In genomic region chr12:8037947-8038346, GRCh38 we compare ENCODE assay signal across 8 cellular contexts. TPM values are rescaled to one million over a fixed set of nuclear protein-coding genes. Genes with fewer than 3 reads are reported as not detected.
DNase-seq lines count a peak whose midpoint lies in the region; ATAC-seq and TF ChIP-seq lines count a peak whose summit lies in the region.
"Had no signal": no experiment of that assay in that cellular context is flagged by ENCODE, and none has a peak within 500 bp of the region (broad histone marks: within the 10 kb centered on the region; RNA-seq: fewer than 3 reads in every experiment).

No MANE protein-coding gene starts in this region.

- DNase-seq in GM23248 (no peak), NCI-H69 (lab: John Stamatoyannopoulos, UW) (peak; percentile 17), endothelial cell (ENCODE audit: low spot score) (no peak), prostate gland (ENCODE audit: low spot score) (no peak), OCI-M2 (lab: John Stamatoyannopoulos, UW; ENCODE audit: unreplicated experiment) (no peak), NCI-H2227 (lab: John Stamatoyannopoulos, UW; ENCODE audit: unreplicated experiment) (no peak)

- H3K27me3 ChIP-seq in GM23248 (replicated peaks; ENCODE audit: insufficient read depth) (no peaks in the 10 kb centered on the region), prostate gland (replicated peaks; ENCODE audit: insufficient read depth) (no peaks in the 10 kb centered on the region)

- TF ChIP-seq POLR2A in prostate gland (IDR thresholded peaks at IDR 0.05) = no peak

- ATAC-seq in HG03135 (IDR thresholded peaks at IDR 0.05; ENCODE audit: unreplicated experiment) = no peak

- peaks cover 80% of the 10 kb centered on the region for H3K79me2 ChIP-seq in GM23248 (ENCODE audit: insufficient read depth)

- peaks cover 59% of the 10 kb centered on the region for H3K4me1 Mint-ChIP-seq in endothelial cell (ENCODE audit: unreplicated experiment)

- H3K27me3 Mint-ChIP-seq in endothelial cell (ENCODE audit: unreplicated experiment) = peaks cover 11% of the 10 kb centered on the region

- H3K27ac Mint-ChIP-seq in endothelial cell (ENCODE audit: unreplicated experiment) = no peak overlapping the region

- intact Hi-C loops in prostate gland (cut with DNase I) = no loop called here

- TF ChIP-seq CTCF in endothelial cell (IDR thresholded peaks at IDR 0.05; ENCODE audit: unreplicated experiment) = no peak
- TF ChIP-seq CTCF in prostate gland (IDR thresholded peaks at IDR 0.05) = no peak

- WGBS in GM23248 (ENCODE audit: low coverage in 1 of 2, low lambda C conversion rate in 2 of 2, missing lambda C conversion rate in 2 of 2), 2 experiments = 49 to 50% methylated on average over 6 of the region's 6 CpGs
- 32% methylated on average over 6 of the region's 6 CpGs for WGBS in prostate gland

- no peaks in the 10 kb centered on the region for H3K9me3 Mint-ChIP-seq in endothelial cell (ENCODE audit: unreplicated experiment)

- peaks cover 24% of the 10 kb centered on the region for H3K36me3 Mint-ChIP-seq in endothelial cell (ENCODE audit: low read depth, unreplicated experiment)

- H3K9me2 ChIP-seq in GM23248 (ENCODE audit: insufficient read depth) = no peaks in the 10 kb centered on the region

- 0 out of 2 replicates have a peak overlapping the region, but pooled peaks have one; percentile 59 for H3K9ac ChIP-seq in GM23248

- H3K4me3 Mint-ChIP-seq in endothelial cell (ENCODE audit: unreplicated experiment) = peak overlapping the region; percentile 81

- H3K4me3 ChIP-seq in GM23248 = no peak overlapping the region
- no peak overlapping the region for H3K4me3 ChIP-seq in prostate gland

- H3K36me3 ChIP-seq in GM23248 (ENCODE audit: low read depth) = peaks cover 22% of the 10 kb centered on the region; the same call in 1 of the 2 replicates
- H3K36me3 ChIP-seq in prostate gland = no peaks in the 10 kb centered on the region

- H3K27ac ChIP-seq in GM23248 (peak overlapping the region; percentile 58), prostate gland (peak overlapping the region; percentile 17 to 45)

- peaks cover 40% of the 10 kb centered on the region for H3F3A ChIP-seq in GM23248 (ENCODE audit: insufficient read depth)

- H2AFZ ChIP-seq in GM23248 = no peak overlapping the region

- H4K20me1 ChIP-seq in GM23248 (ENCODE audit: insufficient read depth) = peaks cover 6% of the 10 kb centered on the region; the same call in 1 of the 2 replicates

- peaks cover 42% of the 10 kb centered on the region for H3K4me1 ChIP-seq in GM23248 (ENCODE audit: insufficient read depth)
- H3K4me1 ChIP-seq in prostate gland (replicated peaks) = peaks cover 28% of the 10 kb centered on the region

- H3K9me3 ChIP-seq in GM23248 (ENCODE audit: low read depth) (no peaks in the 10 kb centered on the region), prostate gland (no peaks in the 10 kb centered on the region)

- in situ Hi-C loops in GM23248 (cut with MboI) = no loop called here

- peak overlapping the region; percentile 87 for H3K4me2 ChIP-seq in GM23248 (ENCODE audit: unreplicated experiment)

RNA-seq across cellular contexts. Expression of gene FOXJ2, which starts 5.4 kb away (rescaled TPM):
- total RNA-seq in GM23248 (2014; rRNA removed; shearing (Covaris generic)) = 8.2 and 11.0 TPM in 2 replicates
- 10.5 and 11.6 TPM in 2 replicates for polyA plus RNA-seq in GM23248 (2016; fragmentation: Nextera tagmentation; extraction: Ambion mirVana)
- total RNA-seq in endothelial cell (ENCODE audit: unreplicated experiment) (42.7 TPM), prostate gland (10 to 100 TPM; 15.4 to 27.8 TPM)

RNA-seq across cellular contexts. Expression of gene C3AR1, which starts 28.2 kb away (rescaled TPM):
- not detected in 2 replicates for total RNA-seq in GM23248 (2014; rRNA removed; shearing (Covaris generic))
- 0.24 TPM in 1 of 2 replicates, not detected in the other for polyA plus RNA-seq in GM23248 (2016; fragmentation: Nextera tagmentation; extraction: Ambion mirVana)
- total RNA-seq in endothelial cell (ENCODE audit: unreplicated experiment) (0.49 TPM), prostate gland (1 to 10 TPM; 1.5 to 3.4 TPM)
- total RNA-seq: glomerular endothelial cell had no signal

RNA-seq across cellular contexts. Expression of gene NECAP1, which starts 44.1 kb away (rescaled TPM):
- 36.6 and 40.1 TPM in 2 replicates for total RNA-seq in GM23248 (2014; rRNA removed; shearing (Covaris generic))
- 28.0 and 30.2 TPM in 2 replicates for polyA plus RNA-seq in GM23248 (2016; fragmentation: Nextera tagmentation; extraction: Ambion mirVana)
- 21.7 TPM for total RNA-seq in endothelial cell (ENCODE audit: unreplicated experiment)
- total RNA-seq in prostate gland = 10 to 100 TPM; 52.0 to 60.2 TPM
